15 cellular contexts compared by ENCODE assay signal in the genomic region with DNA sequence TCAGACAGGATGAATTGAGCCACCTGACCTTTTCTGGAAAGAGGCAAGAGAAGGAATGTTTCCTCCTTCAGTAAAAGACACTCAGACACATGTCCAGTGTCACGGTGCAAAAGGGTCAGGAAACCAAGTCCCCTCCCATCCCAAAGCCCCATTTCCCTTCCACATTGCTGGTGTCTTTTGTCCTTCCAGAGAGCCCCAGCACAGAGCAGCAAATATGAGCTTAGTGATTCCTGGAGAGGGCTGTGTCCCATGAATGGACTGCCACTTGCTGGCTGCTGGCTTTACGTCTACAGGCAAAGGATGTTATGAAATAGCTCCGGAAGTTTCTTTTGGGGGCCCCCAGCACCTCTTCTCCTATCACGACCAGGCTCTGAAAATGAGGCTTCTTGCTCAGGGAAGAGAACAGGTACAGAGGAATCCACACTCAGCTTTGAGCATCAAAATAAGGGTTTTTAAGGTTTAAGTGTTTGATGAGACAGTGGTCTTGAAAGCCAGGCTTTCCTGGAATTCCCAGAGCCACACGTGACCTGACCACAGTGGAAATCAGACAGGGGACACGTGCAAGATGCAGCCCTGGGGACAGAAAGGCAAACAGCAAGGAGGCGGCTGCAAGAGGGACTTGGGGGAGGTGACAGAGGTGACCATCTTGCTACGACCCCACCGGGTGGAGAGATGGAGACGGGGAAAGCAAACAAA. TPM values are rescaled to one million over a fixed set of nuclear protein-coding genes. Genes with fewer than 3 reads are reported as not detected.
DNase-seq lines count a peak whose midpoint lies in the region; ATAC-seq, FAIRE-seq and TF ChIP-seq lines count a peak whose summit lies in the region.
"Had no signal": no experiment of that assay in that cellular context is flagged by ENCODE, and none has a peak within 500 bp of the region (broad histone marks: within the 10 kb centered on the region; RNA-seq: fewer than 3 reads in every experiment).

No MANE protein-coding gene starts in this region.

- H3K4me2 ChIP-seq in endothelial cell of umbilical vein (ENCODE audit: insufficient read depth, low read length) = no peak overlapping the region

- no peak overlapping the region for H3K4me3 ChIP-seq in endothelial cell of umbilical vein (replicated peaks in 1 of 3; ENCODE audit: insufficient read depth in 1 of 3, low read depth in 1 of 3, low read length in 3 of 3)
- H3K4me3 ChIP-seq in muscle layer of colon (ENCODE audit: low read depth in 1 of 2, low read length in 2 of 2) = no peak overlapping the region
- H3K4me3 ChIP-seq in transverse colon = no peak overlapping the region
- H3K4me3 ChIP-seq: ascending aorta had no signal

- in situ Hi-C loops in transverse colon (cut with MboI; ENCODE audit: low pct_ligation_motif_present in 1 of 4, low pct_unique_long_range_greater_than_20kb in 1 of 4, low sequenced_read_pairs in 3 of 4) = no loop called here

- no TSS peak for BruUV-seq in endothelial cell of umbilical vein (replicated peaks; lab: Mats Ljungman, UMichigan)

- no peaks in the 10 kb centered on the region for H3K4me1 ChIP-seq in endothelial cell of umbilical vein (ENCODE audit: control insufficient read depth, extremely low read depth, insufficient read depth, low read length)
- peaks cover 23% of the 10 kb centered on the region for H3K4me1 ChIP-seq in muscle layer of colon (ENCODE audit: insufficient read depth, low read length)
- H3K4me1 ChIP-seq in transverse colon = peaks cover 4 to 14% (median 9%) of the 10 kb centered on the region in 4 donors

- H3K4me3 Mint-ChIP-seq in activated CD4-positive, alpha-beta T cell treated with anti-CD3 and anti-CD28 coated beads, Interleukin-2, amount 10 ng/mL, durations not matched to agents 7 days and 5 days = no peak overlapping the region
- no peak overlapping the region for H3K4me3 Mint-ChIP-seq in activated T-cell treated with anti-CD3 and anti-CD28 coated beads, Interleukin-2, amount 50 U/mL, for 24 hours
- H3K4me3 Mint-ChIP-seq: activated CD4-positive, alpha-beta memory T cell treated with anti-CD3 and anti-CD28 coated beads for 36 hours had no signal

- TF ChIP-seq EP300 in transverse colon (IDR thresholded peaks at IDR 0.05; ENCODE audit: low read depth) = no peak

- ATAC-seq in HG03520 (IDR thresholded peaks at IDR 0.05; ENCODE audit: unreplicated experiment) = no peak

- no peaks in the 10 kb centered on the region for H3K36me3 Mint-ChIP-seq in activated CD4-positive, alpha-beta T cell treated with anti-CD3 and anti-CD28 coated beads, Interleukin-2, amount 10 ng/mL, durations not matched to agents 7 days and 5 days (ENCODE audit: low read depth)
- H3K36me3 Mint-ChIP-seq in activated T-cell treated with anti-CD3 and anti-CD28 coated beads, Interleukin-2, amount 50 U/mL, for 24 hours (ENCODE audit: low read depth) = no peaks in the 10 kb centered on the region
- H3K36me3 Mint-ChIP-seq: activated CD4-positive, alpha-beta memory T cell treated with anti-CD3 and anti-CD28 coated beads for 36 hours had no signal

- no peak overlapping the region for H3K27ac Mint-ChIP-seq in activated CD4-positive, alpha-beta T cell treated with anti-CD3 and anti-CD28 coated beads, Interleukin-2, amount 10 ng/mL, durations not matched to agents 7 days and 5 days
- no peak overlapping the region for H3K27ac Mint-ChIP-seq in activated T-cell treated with anti-CD3 and anti-CD28 coated beads, Interleukin-2, amount 50 U/mL, for 24 hours
- H3K27ac Mint-ChIP-seq: activated CD4-positive, alpha-beta memory T cell treated with anti-CD3 and anti-CD28 coated beads for 36 hours had no signal

- CTCF ChIA-PET in endothelial cell of umbilical vein (lab: Charles Lee) = interaction anchor here (0.7 to 7.0 kb wide), 29 partner anchors 10 to 331 kb away, joined by 3 to 292 read pairs (median 5); no protein-coding TSS in a partner anchor
- CTCF ChIA-PET in activated CD4-positive, alpha-beta T cell treated with anti-CD3 and anti-CD28 coated beads, Interleukin-2, amount 10 ng/mL, durations not matched to agents 7 days and 5 days (lab: Charles Lee) = interaction anchor here (1.1 to 4.0 kb wide), 4 partner anchors 10 to 446 kb away, joined by 3 to 24 read pairs (median 4); no protein-coding TSS in a partner anchor

- H3K27ac ChIP-seq in endothelial cell of umbilical vein (ENCODE audit: insufficient read depth, low read depth, low read length) (no peak overlapping the region), muscle layer of colon (ENCODE audit: low read depth, low read length) (peak overlapping the region; percentile 65), transverse colon (peak overlapping the region; percentile 19 to 74 (median 36))
- H3K27ac ChIP-seq: ascending aorta, RWPE1 had no signal

- no peak for TF ChIP-seq POLR2A in endothelial cell of umbilical vein (IDR thresholded peaks at IDR 0.05; ENCODE audit: low read depth, low read length)
- TF ChIP-seq POLR2A in transverse colon (IDR thresholded peaks at IDR 0.05) = no peak

- no peaks in the 10 kb centered on the region for H3K27me3 Mint-ChIP-seq in activated CD4-positive, alpha-beta T cell treated with anti-CD3 and anti-CD28 coated beads, Interleukin-2, amount 10 ng/mL, durations not matched to agents 7 days and 5 days
- H3K27me3 Mint-ChIP-seq in activated T-cell treated with anti-CD3 and anti-CD28 coated beads, Interleukin-2, amount 50 U/mL, for 24 hours = no peaks in the 10 kb centered on the region
- H3K27me3 Mint-ChIP-seq: activated CD4-positive, alpha-beta memory T cell treated with anti-CD3 and anti-CD28 coated beads for 36 hours had no signal

- POLR2A ChIA-PET in endothelial cell of umbilical vein (lab: Charles Lee) = interaction anchor here (0.5 to 0.6 kb wide), 3 partner anchors 19 to 207 kb away, joined by 3 to 6 read pairs (median 4); no protein-coding TSS in a partner anchor
- POLR2A ChIA-PET in activated CD4-positive, alpha-beta T cell treated with anti-CD3 and anti-CD28 coated beads, Interleukin-2, amount 10 ng/mL, durations not matched to agents 7 days and 5 days (lab: Charles Lee) = no interaction called here

- H3K9me3 Mint-ChIP-seq in activated CD4-positive, alpha-beta T cell treated with anti-CD3 and anti-CD28 coated beads, Interleukin-2, amount 10 ng/mL, durations not matched to agents 7 days and 5 days = no peaks in the 10 kb centered on the region
- no peaks in the 10 kb centered on the region for H3K9me3 Mint-ChIP-seq in activated T-cell treated with anti-CD3 and anti-CD28 coated beads, Interleukin-2, amount 50 U/mL, for 24 hours
- H3K9me3 Mint-ChIP-seq: activated CD4-positive, alpha-beta memory T cell treated with anti-CD3 and anti-CD28 coated beads for 36 hours had no signal

- WGBS in transverse colon (ENCODE audit: low coverage in 1 of 2), 2 donors = 67 to 76% methylated on average over 3 to 10 of the region's 10 CpGs

- H3K9ac ChIP-seq in endothelial cell of umbilical vein (replicated peaks; ENCODE audit: extremely low read depth, insufficient read depth, low read length) (no peak overlapping the region), muscle layer of colon (ENCODE audit: low read length) (peak overlapping the region; percentile 5)

- peaks cover 0 to 2% of the 10 kb centered on the region in 2 experiments for H3K27me3 ChIP-seq in endothelial cell of umbilical vein (ENCODE audit: control insufficient read depth in 2 of 2, insufficient read depth in 2 of 2, low read length in 2 of 2)
- H3K27me3 ChIP-seq in muscle layer of colon (ENCODE audit: control insufficient read depth in 1 of 2, insufficient read depth in 2 of 2, low read length in 2 of 2) = no peaks in the 10 kb centered on the region
- H3K27me3 ChIP-seq in transverse colon = no peaks in the 10 kb centered on the region
- H3K27me3 ChIP-seq: ascending aorta, BE2C had no signal

- intact Hi-C loops in endothelial cell of umbilical vein (cut with micrococcal nuclease) (loop anchor here (10.0 kb wide), 1 partner anchor 438 kb away; no protein-coding TSS in a partner anchor), transverse colon (cut with DNase I; ENCODE audit: low total_unique reads) (loop anchor here (5.0 kb wide), 1 partner anchor 201 kb away; no protein-coding TSS in a partner anchor)

- H3K36me3 ChIP-seq in endothelial cell of umbilical vein (ENCODE audit: control insufficient read depth in 2 of 2, extremely low read depth in 1 of 2, insufficient read depth in 2 of 2, low read length in 2 of 2) = no peaks in the 10 kb centered on the region
- H3K36me3 ChIP-seq in muscle layer of colon (ENCODE audit: insufficient read depth, low read length) = no peaks in the 10 kb centered on the region
- H3K36me3 ChIP-seq in transverse colon = no peaks in the 10 kb centered on the region
- H3K36me3 ChIP-seq: ascending aorta, BE2C had no signal

- dilution Hi-C loops in endothelial cell of umbilical vein (cut with MboI; ENCODE audit: extremely low pct_ligation_motif_present, low sequenced_read_pairs) = loop anchor here (25.0 kb wide), 1 partner anchor 191 kb away; no protein-coding TSS in a partner anchor

- no peaks in the 10 kb centered on the region for H3K79me2 ChIP-seq in endothelial cell of umbilical vein (ENCODE audit: control insufficient read depth, insufficient read depth, low read length)

- H3K9me3 ChIP-seq in endothelial cell of umbilical vein (replicated peaks; ENCODE audit: control insufficient read depth, insufficient read depth, low read length) = no peaks in the 10 kb centered on the region
- no peaks in the 10 kb centered on the region for H3K9me3 ChIP-seq in muscle layer of colon (ENCODE audit: low read length)
- H3K9me3 ChIP-seq in transverse colon = no peaks in the 10 kb centered on the region
- H3K9me3 ChIP-seq: ascending aorta, BE2C had no signal

- no peaks in the 10 kb centered on the region for H3K9me1 ChIP-seq in endothelial cell of umbilical vein (replicated peaks; ENCODE audit: control insufficient read depth, extremely low read depth, insufficient read depth, low read length)

- TF ChIP-seq CTCF in endothelial cell of umbilical vein (IDR thresholded peaks at IDR 0.05; ENCODE audit: extremely low read depth in 1 of 2, insufficient read depth in 1 of 2, low read depth in 1 of 2, low read length in 2 of 2) (no peak), transverse colon (IDR thresholded peaks at IDR 0.05) (no peak)

- H2AFZ ChIP-seq in endothelial cell of umbilical vein (ENCODE audit: low read depth, low read length) = no peak overlapping the region

- peak; percentile 8 for FAIRE-seq in endothelial cell of umbilical vein (lab: Jason Lieb, UNC)

- H4K20me1 ChIP-seq in endothelial cell of umbilical vein (replicated peaks; ENCODE audit: control insufficient read depth, extremely low read depth, insufficient read depth, low read length) = no peaks in the 10 kb centered on the region

- DNase-seq in OCI-M1 (lab: John Stamatoyannopoulos, UW) (peak; percentile 75), endothelial cell of umbilical vein (ENCODE audit: low read depth, low spot score) (peak; percentile 9), transverse colon (no peak)
- DNase-seq in activated CD4-positive, alpha-beta T cell treated with anti-CD3 and anti-CD28 coated beads, Interleukin-2, amount 10 ng/mL, durations not matched to agents 7 days and 5 days = no peak
- no peak for DNase-seq in activated T-cell treated with anti-CD3 and anti-CD28 coated beads, Interleukin-2, amount 50 U/mL, for 24 hours
- DNase-seq: activated CD4-positive, alpha-beta memory T cell treated with anti-CD3 and anti-CD28 coated beads for 36 hours; DMS153; NCI-H2029 treated with DMSO at 0.1 percent for 48 hours; stimulated activated CD4-positive, alpha-beta T cell treated with anti-CD3 and anti-CD28 coated beads, Interleukin-12 subunit alpha, Interleukin-12 subunit beta, amount 100 ng/mL, for 4 hours; T1000 had no signal

- peaks cover 4% of the 10 kb centered on the region for H3K4me1 Mint-ChIP-seq in activated CD4-positive, alpha-beta T cell treated with anti-CD3 and anti-CD28 coated beads, Interleukin-2, amount 10 ng/mL, durations not matched to agents 7 days and 5 days
- peaks cover 3% of the 10 kb centered on the region for H3K4me1 Mint-ChIP-seq in activated T-cell treated with anti-CD3 and anti-CD28 coated beads, Interleukin-2, amount 50 U/mL, for 24 hours (ENCODE audit: low read depth)

RNA-seq across cellular contexts. Expression of a gene that starts 58.1 kb away (rescaled TPM):
- total RNA-seq in endothelial cell of umbilical vein (40.4 and 44.1 TPM in 2 replicates), transverse colon (100 to 1,000 TPM; 100 to 940 (median 120) TPM)
- 46.2 and 76.3 TPM in 2 replicates for polyA plus RNA-seq in endothelial cell of umbilical vein
- polyA plus RNA-seq in endothelial cell of umbilical vein (2011; cell fraction: cytosol; rRNA removed) = 49.9 and 51.5 TPM in 2 replicates
- polyA plus RNA-seq in endothelial cell of umbilical vein (2011; cell fraction: nucleus; rRNA removed) = 40.3 and 50.6 TPM in 2 replicates
- polyA plus RNA-seq in endothelial cell of umbilical vein (2012) = 50.8 and 52.5 TPM in 2 replicates
- polyA minus RNA-seq in endothelial cell of umbilical vein = 63.1 and 67.8 TPM in 2 replicates
- 10.7 TPM for polyA minus RNA-seq in endothelial cell of umbilical vein (2011; cell fraction: cytosol; rRNA and poly(A)+ RNA removed)
- polyA minus RNA-seq in endothelial cell of umbilical vein (2011; cell fraction: nucleus; rRNA and poly(A)+ RNA removed) = 26.5 and 33.4 TPM in 2 replicates
- total RNA-seq in activated CD4-positive, alpha-beta T cell treated with anti-CD3 and anti-CD28 coated beads, Interleukin-2, amount 10 ng/mL, durations not matched to agents 7 days and 5 days = 10 to 100 TPM; 30.7 to 33.9 TPM

Comparison
In these comparisons a context has a peak if more than half of its experiments do, and no peak if none do; other contexts are left out.
1. DNase-seq: peak in OCI-M1 (single experiment) and endothelial cell of umbilical vein (single experiment); none in transverse colon (single experiment), activated CD4-positive, alpha-beta T cell treated with anti-CD3 and anti-CD28 coated beads, Interleukin-2, amount 10 ng/mL, durations not matched to agents 7 days and 5 days (single experiment) and activated T-cell treated with anti-CD3 and anti-CD28 coated beads, Interleukin-2, amount 50 U/mL, for 24 hours (single experiment).